Comparison of ENCODE assay signal across 28 cellular contexts in the genomic region with DNA sequence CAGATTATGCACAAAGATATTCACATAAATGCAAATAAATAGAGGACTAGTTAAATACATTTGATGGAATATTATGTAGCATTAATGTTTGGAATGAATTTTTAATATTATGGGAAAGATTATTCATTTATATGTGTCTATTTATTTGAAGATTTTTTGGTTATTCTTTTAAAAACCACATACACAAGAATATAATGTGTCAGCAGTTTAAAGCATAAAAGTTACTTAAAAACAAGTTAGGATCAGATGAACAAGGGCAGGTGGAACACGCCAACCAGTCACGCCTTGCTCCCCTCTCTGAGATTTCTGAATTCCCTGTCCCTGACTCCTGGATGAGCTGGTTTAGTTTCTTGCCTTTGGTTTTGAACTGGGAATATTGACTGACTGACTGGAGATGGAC.
"Had no signal": no experiment of that assay in that cellular context is flagged by ENCODE, and none has a peak within 500 bp of the region (broad histone marks: within the 10 kb centered on the region; RNA-seq: fewer than 3 reads in every experiment).

No MANE protein-coding gene starts in this region.

- H3K9me3 ChIP-seq: left lung, lower lobe of right lung, right atrium auricular region, tibial nerve, uterus had no signal

- H3K4me3 ChIP-seq: left lung, lower lobe of right lung, right atrium auricular region, skin epidermis, tibial nerve, uterus had no signal

- H3K27me3 Mint-ChIP-seq: progenitor cell of endocrine pancreas; stimulated activated naive CD8-positive, alpha-beta T cell treated with anti-CD3 and anti-CD28 coated beads, Interleukin-15, amount 100 ng/mL, for 72 hours; type B pancreatic cell had no signal

- H3K27ac ChIP-seq: left lung, lower lobe of right lung, right atrium auricular region, skin epidermis, tibial nerve, uterus had no signal

- DNase-seq: hypothalamus; immature natural killer cell; kidney; left colon; left lung; lower lobe of right lung; mammary epithelial cell; mesenchymal stem cell; naive thymus-derived CD8-positive, alpha-beta T cell; nucleus accumbens; stimulated activated CD4-positive, alpha-beta T cell treated with anti-CD3 and anti-CD28 coated beads, Interleukin-1b, Interleukin-23, amount 100 ng/mL, for 48 hours; stimulated activated CD4-positive, alpha-beta T cell treated with anti-CD3 and anti-CD28 coated beads, Interleukin-2, amount 100 ng/mL, for 48 hours; stimulated activated CD4-positive, alpha-beta T cell treated with anti-CD3 and anti-CD28 coated beads, Interleukin-4, amount 100 ng/mL, for 4 hours; stimulated activated CD8-positive, alpha-beta memory T cell treated with anti-CD3 and anti-CD28 coated beads, Interleukin-4, amount 100 ng/mL, for 48 hours; stimulated activated naive CD4-positive, alpha-beta T cell treated with Interleukin-2 at 50 U/mL for 16 hours; stimulated activated naive CD8-positive, alpha-beta T cell treated with anti-CD3 and anti-CD28 coated beads, Interleukin-15, amount 100 ng/mL, for 72 hours; substantia nigra; uterus had no signal

- ATAC-seq: left colon; left lung; lower lobe of right lung; naive thymus-derived CD8-positive, alpha-beta T cell; sciatic nerve; stimulated activated memory B cell treated with anti-CD40 and anti-IgM and Interleukin-4, amounts not matched to agents 10 μg/mL and 1 μg/mL and 100 μg/mL, for 72 hours; stimulated activated naive CD8-positive, alpha-beta T cell treated with anti-CD3 and anti-CD28 coated beads, Interleukin-15, amount 100 ng/mL, for 72 hours had no signal

- H3K27me3 ChIP-seq: left lung, right atrium auricular region, tibial nerve, uterus had no signal

- H3K4me1 ChIP-seq: left lung, lower lobe of right lung, right atrium auricular region, tibial nerve, uterus had no signal

- H3K27ac Mint-ChIP-seq: immature natural killer cell; naive thymus-derived CD8-positive, alpha-beta T cell; nephron; progenitor cell of endocrine pancreas; stimulated activated memory B cell treated with anti-CD40 and anti-IgM and Interleukin-4, amounts not matched to agents 10 μg/mL and 1 μg/mL and 100 μg/mL, for 72 hours; stimulated activated naive CD8-positive, alpha-beta T cell treated with anti-CD3 and anti-CD28 coated beads, Interleukin-15, amount 100 ng/mL, for 72 hours; type B pancreatic cell had no signal

- H3K4me3 Mint-ChIP-seq: immature natural killer cell; naive thymus-derived CD8-positive, alpha-beta T cell; nephron; neural crest cell; stimulated activated memory B cell treated with anti-CD40 and anti-IgM and Interleukin-4, amounts not matched to agents 10 μg/mL and 1 μg/mL and 100 μg/mL, for 72 hours; stimulated activated naive CD8-positive, alpha-beta T cell treated with anti-CD3 and anti-CD28 coated beads, Interleukin-15, amount 100 ng/mL, for 72 hours; type B pancreatic cell had no signal

- H3K4me1 Mint-ChIP-seq: immature natural killer cell; naive thymus-derived CD8-positive, alpha-beta T cell; nephron; stimulated activated memory B cell treated with anti-CD40 and anti-IgM and Interleukin-4, amounts not matched to agents 10 μg/mL and 1 μg/mL and 100 μg/mL, for 72 hours; stimulated activated naive CD8-positive, alpha-beta T cell treated with anti-CD3 and anti-CD28 coated beads, Interleukin-15, amount 100 ng/mL, for 72 hours had no signal

- H3K36me3 ChIP-seq: left lung, lower lobe of right lung, right atrium auricular region, tibial nerve, uterus had no signal

- H3K36me3 Mint-ChIP-seq: naive thymus-derived CD8-positive, alpha-beta T cell; stimulated activated memory B cell treated with anti-CD40 and anti-IgM and Interleukin-4, amounts not matched to agents 10 μg/mL and 1 μg/mL and 100 μg/mL, for 72 hours; type B pancreatic cell had no signal

- H3K9me3 Mint-ChIP-seq: nephron; stimulated activated memory B cell treated with anti-CD40 and anti-IgM and Interleukin-4, amounts not matched to agents 10 μg/mL and 1 μg/mL and 100 μg/mL, for 72 hours; stimulated activated naive CD8-positive, alpha-beta T cell treated with anti-CD3 and anti-CD28 coated beads, Interleukin-15, amount 100 ng/mL, for 72 hours had no signal

- FAIRE-seq: islet of Langerhans, kidney had no signal
